ENCODE assay signal across 12 cellular contexts in the genomic region with DNA sequence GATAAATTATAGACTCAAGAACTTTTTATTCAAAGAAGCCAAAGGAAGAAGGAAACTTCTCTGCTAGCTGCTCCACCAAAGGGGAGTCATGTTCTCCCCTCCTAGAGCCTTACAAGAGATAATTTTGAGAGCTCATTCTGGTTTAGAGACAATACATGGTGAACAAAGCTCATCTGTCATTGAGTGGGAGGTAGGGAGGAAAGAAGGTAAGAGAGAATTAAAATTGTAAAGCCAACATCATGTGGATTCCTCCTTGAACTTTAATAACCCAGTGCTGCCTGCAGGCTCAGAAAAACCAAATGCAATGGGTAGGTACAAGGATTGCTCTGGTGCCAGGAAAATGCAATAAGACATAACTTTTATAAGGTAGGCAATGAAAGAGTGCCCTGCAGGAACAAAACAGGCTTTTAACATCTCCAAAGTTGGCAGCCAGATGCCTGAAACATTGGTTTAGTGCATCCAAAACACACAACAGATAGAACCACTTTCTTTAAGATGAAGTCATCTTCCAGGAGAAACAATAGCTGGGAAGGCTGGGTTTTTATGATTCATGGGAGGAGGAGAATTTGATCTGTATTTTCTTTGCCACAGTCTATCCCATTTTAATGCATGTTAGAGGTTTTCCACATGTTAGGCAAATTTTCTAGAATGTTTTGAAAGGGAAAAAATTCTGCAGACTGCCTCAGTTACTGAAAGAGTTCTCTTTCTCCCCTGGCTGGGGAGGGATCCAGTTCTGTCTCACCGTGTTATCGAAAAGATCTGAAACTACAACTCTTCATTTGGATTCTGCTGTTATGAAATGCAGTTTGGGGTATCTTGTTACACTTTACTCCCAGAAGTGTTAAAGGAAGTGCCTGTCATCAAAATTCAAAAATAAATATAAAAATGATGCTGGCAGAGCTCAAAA. TPM values are rescaled to one million over a fixed set of nuclear protein-coding genes. Genes with fewer than 3 reads are reported as not detected.
A peak's percentile ranks its signal among the peaks of the same experiment; 100 is the strongest.
DNase-seq lines count a peak whose midpoint lies in the region; ATAC-seq and TF ChIP-seq lines count a peak whose summit lies in the region.
"Had no signal": no experiment of that assay in that cellular context is flagged by ENCODE, and none has a peak within 500 bp of the region (broad histone marks: within the 10 kb centered on the region; RNA-seq: fewer than 3 reads in every experiment).

No MANE protein-coding gene starts in this region.

- no peak overlapping the region for H3K4me3 Mint-ChIP-seq in natural killer cell
- H3K4me3 Mint-ChIP-seq in natural killer cell treated with Interleukin-12 subunit alpha and Interleukin-12 subunit beta and Interleukin-15 and Interleukin-18, amount 100 ng/mL, for 72 hours, result no peak overlapping the region

- H3K36me3 ChIP-seq in uterus (no peaks in the 10 kb centered on the region), A673 (ENCODE audit: insufficient read depth, low read length, poor library complexity, severe bottlenecking) (no peaks in the 10 kb centered on the region)
- H3K36me3 ChIP-seq: SJSA1 had no signal

- no peaks in the 10 kb centered on the region for H3K36me3 Mint-ChIP-seq in natural killer cell
- no peaks in the 10 kb centered on the region for H3K36me3 Mint-ChIP-seq in natural killer cell treated with Interleukin-12 subunit alpha and Interleukin-12 subunit beta and Interleukin-15 and Interleukin-18, amount 100 ng/mL, for 72 hours

- H3K27ac Mint-ChIP-seq in natural killer cell, result peak overlapping the region; percentile 48 to 69
- peak overlapping the region in 1 of 2 donors; percentile 51 for H3K27ac Mint-ChIP-seq in natural killer cell treated with Interleukin-12 subunit alpha and Interleukin-12 subunit beta and Interleukin-15 and Interleukin-18, amount 100 ng/mL, for 72 hours

- no peak for TF ChIP-seq POLR2A in uterus (IDR thresholded peaks at IDR 0.05)

- POLR2A ChIA-PET in A673 (lab: Charles Lee; ENCODE audit: low non-redundant PET), result no interaction called here

- H3K9me3 ChIP-seq in uterus, result no peaks in the 10 kb centered on the region
- H3K9me3 ChIP-seq in A673 (ENCODE audit: low read depth, low read length, poor library complexity, severe bottlenecking), result no peaks in the 10 kb centered on the region
- H3K9me3 ChIP-seq: SJSA1 had no signal

- CTCF ChIA-PET in A673 (lab: Charles Lee), result no interaction called here

- peaks cover 41 to 52% of the 10 kb centered on the region in 2 donors for H3K4me1 Mint-ChIP-seq in natural killer cell
- peaks cover 18 to 45% of the 10 kb centered on the region in 2 donors for H3K4me1 Mint-ChIP-seq in natural killer cell treated with Interleukin-12 subunit alpha and Interleukin-12 subunit beta and Interleukin-15 and Interleukin-18, amount 100 ng/mL, for 72 hours (ENCODE audit: low read depth in 2 of 2)

- H3K27me3 ChIP-seq in uterus (no peaks in the 10 kb centered on the region), A673 (replicated peaks; ENCODE audit: insufficient read depth, low read depth, low read length, poor library complexity) (no peaks in the 10 kb centered on the region)
- H3K27me3 ChIP-seq: SJSA1 had no signal

- DNase-seq in natural killer cell (no peak), fibroblast of pulmonary artery (ENCODE audit: low read depth) (peak; percentile 75), uterus (no peak), NCI-H2196 treated with DMSO at 0.1 percent for 48 hours (lab: John Stamatoyannopoulos, UW; ENCODE audit: unreplicated experiment) (no peak), A673 (ENCODE audit: low spot score) (no peak), NCI-H1930 (lab: John Stamatoyannopoulos, UW) (no peak)
- DNase-seq in natural killer cell treated with Interleukin-12 subunit alpha and Interleukin-12 subunit beta and Interleukin-15 and Interleukin-18, amount 100 ng/mL, for 72 hours (ENCODE audit: low spot score), result no peak
- DNase-seq: C1 segment of cervical spinal cord; NCI-H2081 treated with DMSO at 0.1 percent for 48 hours; stimulated activated naive CD8-positive, alpha-beta T cell treated with anti-CD3 and anti-CD28 coated beads, Interleukin-15, amount 100 ng/mL, for 72 hours had no signal

- H3K27ac ChIP-seq in VCaP (peak overlapping the region; percentile 90), uterus (peak overlapping the region; percentile 49 to 58), A673 (ENCODE audit: low read depth, low read length, poor library complexity, severe bottlenecking) (no peak overlapping the region)
- H3K27ac ChIP-seq: SJSA1 had no signal

- H3K4me1 ChIP-seq in uterus (no peaks in the 10 kb centered on the region), A673 (ENCODE audit: insufficient read depth, low read length, poor library complexity, severe bottlenecking) (no peaks in the 10 kb centered on the region)
- H3K4me1 ChIP-seq: SJSA1 had no signal

- intact Hi-C loops in natural killer cell (cut with micrococcal nuclease), result no loop called here
- intact Hi-C loops in uterus (cut with DNase I; ENCODE audit: low total_unique reads), result no loop called here
- intact Hi-C loops in A673 (cut with micrococcal nuclease; ENCODE audit: unreplicated experiment), result no loop called here

- peak overlapping the region; percentile 6 for H3K4me3 ChIP-seq in fibroblast of pulmonary artery (replicated peaks; ENCODE audit: low read depth, low read length)
- no peak overlapping the region for H3K4me3 ChIP-seq in uterus
- no peak overlapping the region for H3K4me3 ChIP-seq in A673 (ENCODE audit: low read depth, low read length, poor library complexity, severe bottlenecking)
- H3K4me3 ChIP-seq: SJSA1 had no signal

- no TSS peak for BruUV-seq in A673 (replicated peaks; lab: Mats Ljungman, UMichigan)

- H3K9me3 Mint-ChIP-seq in natural killer cell, result no peaks in the 10 kb centered on the region
- H3K9me3 Mint-ChIP-seq in natural killer cell treated with Interleukin-12 subunit alpha and Interleukin-12 subunit beta and Interleukin-15 and Interleukin-18, amount 100 ng/mL, for 72 hours, result no peaks in the 10 kb centered on the region
- H3K9me3 Mint-ChIP-seq: stimulated activated naive CD8-positive, alpha-beta T cell treated with anti-CD3 and anti-CD28 coated beads, Interleukin-15, amount 100 ng/mL, for 72 hours had no signal

- no peak for TF ChIP-seq CTCF in natural killer cell (IDR thresholded peaks at IDR 0.05)
- no peak for TF ChIP-seq CTCF in VCaP (conservative IDR thresholded peaks at IDR 0.05)
- no peak for TF ChIP-seq CTCF in fibroblast of pulmonary artery (IDR thresholded peaks at IDR 0.05; ENCODE audit: low read length, missing control alignments)
- no peak for TF ChIP-seq CTCF in uterus (IDR thresholded peaks at IDR 0.05)
- TF ChIP-seq CTCF in A673 (conservative IDR thresholded peaks at IDR 0.05; ENCODE audit: low read depth, low read length), result no peak

- ATAC-seq in natural killer cell, result no peak
- no peak for ATAC-seq in natural killer cell treated with Interleukin-12 subunit alpha and Interleukin-12 subunit beta and Interleukin-15 and Interleukin-18, amount 100 ng/mL, for 72 hours
- ATAC-seq: stimulated activated naive CD8-positive, alpha-beta T cell treated with anti-CD3 and anti-CD28 coated beads, Interleukin-15, amount 100 ng/mL, for 72 hours had no signal

- no peaks in the 10 kb centered on the region for H3K27me3 Mint-ChIP-seq in natural killer cell (ENCODE audit: low read depth in 2 of 2)
- H3K27me3 Mint-ChIP-seq in natural killer cell treated with Interleukin-12 subunit alpha and Interleukin-12 subunit beta and Interleukin-15 and Interleukin-18, amount 100 ng/mL, for 72 hours, result no peaks in the 10 kb centered on the region
- H3K27me3 Mint-ChIP-seq: stimulated activated naive CD8-positive, alpha-beta T cell treated with anti-CD3 and anti-CD28 coated beads, Interleukin-15, amount 100 ng/mL, for 72 hours had no signal

RNA-seq across cellular contexts. Expression of a gene that starts 11.3 kb away (rescaled TPM):
- total RNA-seq in natural killer cell, result 100 to 1,000 TPM; 112 to 211 (median 135) TPM
- 100 to 1,000 TPM in 1 of 2 donors, 10 to 100 TPM in 1; 42.9 to 102 TPM for total RNA-seq in natural killer cell treated with Interleukin-12 subunit alpha and Interleukin-12 subunit beta and Interleukin-15 and Interleukin-18, amount 100 ng/mL, for 72 hours
- 10 to 100 TPM; 15.9 to 79.4 (median 44.8) TPM for total RNA-seq in uterus
- total RNA-seq in A673 (2021), result 1.3 and 2.1 TPM in 2 replicates
